1 cellular context compared by ENCODE assay signal in genomic region chr11:70702040-70702648, GRCh38.
TF ChIP-seq lines count a peak whose summit lies in the region.

No MANE protein-coding gene starts in this region.

TF ChIP-seq in K562, 482 proteins besides CTCF, POLR2A, EP300 and RAD21 (continued from another document):
- TF ChIP-seq ATF1 (CRISPR knock-in tag; IDR thresholded peaks at IDR 0.05) (no peak), ATF1 (tag; IDR thresholded peaks at IDR 0.05) (peak; percentile 34; the same call in 1 of the 2 replicates), SRSF1 (IDR thresholded peaks at IDR 0.05; ENCODE audit: low read depth, low read length) (no peak)
